1 cellular context compared by ENCODE assay signal in the genomic region with DNA sequence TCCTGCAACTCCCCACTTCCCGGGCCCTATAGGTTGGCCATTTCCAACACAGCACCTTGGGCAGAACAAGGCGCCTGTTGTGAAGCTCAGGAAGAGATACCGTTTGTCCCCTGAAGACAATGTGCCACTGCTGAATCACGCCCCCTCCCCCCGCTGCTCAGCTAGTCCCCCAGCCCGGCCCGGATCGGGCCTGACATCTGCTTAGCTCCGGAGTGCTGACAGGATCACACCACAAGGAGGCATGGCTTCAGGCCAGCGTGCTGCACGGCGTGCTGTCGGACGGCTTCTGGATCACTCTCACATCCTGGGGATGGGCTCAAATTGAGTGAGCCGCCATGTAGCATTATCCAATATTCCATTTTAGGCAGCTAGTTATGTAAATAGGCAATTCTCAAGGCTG.
TF ChIP-seq lines count a peak whose summit lies in the region.

No MANE protein-coding gene starts in this region.

TF ChIP-seq in K562, 482 proteins besides CTCF, POLR2A, EP300 and RAD21 (continued from another document and continues in another):
- TF ChIP-seq, protein P1, sequence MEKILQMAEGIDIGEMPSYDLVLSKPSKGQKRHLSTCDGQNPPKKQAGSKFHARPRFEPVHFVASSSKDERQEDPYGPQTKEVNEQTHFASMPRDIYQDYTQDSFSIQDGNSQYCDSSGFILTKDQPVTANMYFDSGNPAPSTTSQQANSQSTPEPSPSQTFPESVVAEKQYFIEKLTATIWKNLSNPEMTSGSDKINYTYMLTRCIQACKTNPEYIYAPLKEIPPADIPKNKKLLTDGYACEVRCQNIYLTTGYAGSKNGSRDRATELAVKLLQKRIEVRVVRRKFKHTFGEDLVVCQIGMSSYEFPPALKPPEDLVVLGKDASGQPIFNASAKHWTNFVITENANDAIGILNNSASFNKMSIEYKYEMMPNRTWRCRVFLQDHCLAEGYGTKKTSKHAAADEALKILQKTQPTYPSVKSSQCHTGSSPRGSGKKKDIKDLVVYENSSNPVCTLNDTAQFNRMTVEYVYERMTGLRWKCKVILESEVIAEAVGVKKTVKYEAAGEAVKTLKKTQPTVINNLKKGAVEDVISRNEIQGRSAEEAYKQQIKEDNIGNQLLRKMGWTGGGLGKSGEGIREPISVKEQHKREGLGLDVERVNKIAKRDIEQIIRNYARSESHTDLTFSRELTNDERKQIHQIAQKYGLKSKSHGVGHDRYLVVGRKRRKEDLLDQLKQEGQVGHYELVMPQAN (IDR thresholded peaks at IDR 0.05; ENCODE audit: borderline replicate concordance), result no peak
- no peak for TF ChIP-seq SUPT5H (IDR thresholded peaks at IDR 0.05)
- TF ChIP-seq, protein P2, sequence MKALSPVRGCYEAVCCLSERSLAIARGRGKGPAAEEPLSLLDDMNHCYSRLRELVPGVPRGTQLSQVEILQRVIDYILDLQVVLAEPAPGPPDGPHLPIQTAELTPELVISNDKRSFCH (CRISPR knock-in tag; IDR thresholded peaks at IDR 0.05), result no peak
- TF ChIP-seq, protein P2 (tag; IDR thresholded peaks at IDR 0.05), result no peak
- no peak for TF ChIP-seq PTRF (tag; IDR thresholded peaks at IDR 0.05)
- TF ChIP-seq BMI1 (IDR thresholded peaks at IDR 0.05; ENCODE audit: low read length), result no peak
- no peak for TF ChIP-seq THRAP3 (IDR thresholded peaks at IDR 0.05; ENCODE audit: borderline replicate concordance)
- no peak for TF ChIP-seq ZNF174 (CRISPR knock-in tag; IDR thresholded peaks at IDR 0.05)
- TF ChIP-seq MTF1 (CRISPR knock-in tag; IDR thresholded peaks at IDR 0.05; ENCODE audit: borderline replicate concordance), result no peak
- TF ChIP-seq, protein P3, sequence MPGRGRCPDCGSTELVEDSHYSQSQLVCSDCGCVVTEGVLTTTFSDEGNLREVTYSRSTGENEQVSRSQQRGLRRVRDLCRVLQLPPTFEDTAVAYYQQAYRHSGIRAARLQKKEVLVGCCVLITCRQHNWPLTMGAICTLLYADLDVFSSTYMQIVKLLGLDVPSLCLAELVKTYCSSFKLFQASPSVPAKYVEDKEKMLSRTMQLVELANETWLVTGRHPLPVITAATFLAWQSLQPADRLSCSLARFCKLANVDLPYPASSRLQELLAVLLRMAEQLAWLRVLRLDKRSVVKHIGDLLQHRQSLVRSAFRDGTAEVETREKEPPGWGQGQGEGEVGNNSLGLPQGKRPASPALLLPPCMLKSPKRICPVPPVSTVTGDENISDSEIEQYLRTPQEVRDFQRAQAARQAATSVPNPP (IDR thresholded peaks at IDR 0.05; ENCODE audit: borderline replicate concordance, insufficient read depth, insufficient read length), result no peak
- peak; percentile 11; the same call in 1 of the 2 replicates for TF ChIP-seq MAFK (IDR thresholded peaks at IDR 0.05; ENCODE audit: low read length)
- peak; percentile 69 for TF ChIP-seq BHLHE40 (IDR thresholded peaks at IDR 0.05; ENCODE audit: low read length)
- no peak for TF ChIP-seq CHCHD3 (CRISPR knock-in tag; IDR thresholded peaks at IDR 0.05)
- TF ChIP-seq, protein P4, sequence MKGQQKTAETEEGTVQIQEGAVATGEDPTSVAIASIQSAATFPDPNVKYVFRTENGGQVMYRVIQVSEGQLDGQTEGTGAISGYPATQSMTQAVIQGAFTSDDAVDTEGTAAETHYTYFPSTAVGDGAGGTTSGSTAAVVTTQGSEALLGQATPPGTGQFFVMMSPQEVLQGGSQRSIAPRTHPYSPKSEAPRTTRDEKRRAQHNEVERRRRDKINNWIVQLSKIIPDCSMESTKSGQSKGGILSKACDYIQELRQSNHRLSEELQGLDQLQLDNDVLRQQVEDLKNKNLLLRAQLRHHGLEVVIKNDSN (CRISPR knock-in tag; IDR thresholded peaks at IDR 0.05), result no peak
- no peak for TF ChIP-seq ZC3H11A (IDR thresholded peaks at IDR 0.05; ENCODE audit: low read depth, low read length)
- 0 out of 4 replicates have a peak, but pooled peaks of 1 of the 2 experiments have one; percentile 22 for TF ChIP-seq TEAD1 (CRISPR knock-in tag; IDR thresholded peaks at IDR 0.05)
- no peak for TF ChIP-seq FOXA3 (CRISPR knock-in tag; conservative IDR thresholded peaks at IDR 0.05 in 1 of 2, IDR thresholded peaks at IDR 0.05 in 1 of 2)
- no peak for TF ChIP-seq FIP1L1 (IDR thresholded peaks at IDR 0.05; ENCODE audit: low read depth, low read length, poor library complexity, severe bottlenecking)
- TF ChIP-seq, protein P5, sequence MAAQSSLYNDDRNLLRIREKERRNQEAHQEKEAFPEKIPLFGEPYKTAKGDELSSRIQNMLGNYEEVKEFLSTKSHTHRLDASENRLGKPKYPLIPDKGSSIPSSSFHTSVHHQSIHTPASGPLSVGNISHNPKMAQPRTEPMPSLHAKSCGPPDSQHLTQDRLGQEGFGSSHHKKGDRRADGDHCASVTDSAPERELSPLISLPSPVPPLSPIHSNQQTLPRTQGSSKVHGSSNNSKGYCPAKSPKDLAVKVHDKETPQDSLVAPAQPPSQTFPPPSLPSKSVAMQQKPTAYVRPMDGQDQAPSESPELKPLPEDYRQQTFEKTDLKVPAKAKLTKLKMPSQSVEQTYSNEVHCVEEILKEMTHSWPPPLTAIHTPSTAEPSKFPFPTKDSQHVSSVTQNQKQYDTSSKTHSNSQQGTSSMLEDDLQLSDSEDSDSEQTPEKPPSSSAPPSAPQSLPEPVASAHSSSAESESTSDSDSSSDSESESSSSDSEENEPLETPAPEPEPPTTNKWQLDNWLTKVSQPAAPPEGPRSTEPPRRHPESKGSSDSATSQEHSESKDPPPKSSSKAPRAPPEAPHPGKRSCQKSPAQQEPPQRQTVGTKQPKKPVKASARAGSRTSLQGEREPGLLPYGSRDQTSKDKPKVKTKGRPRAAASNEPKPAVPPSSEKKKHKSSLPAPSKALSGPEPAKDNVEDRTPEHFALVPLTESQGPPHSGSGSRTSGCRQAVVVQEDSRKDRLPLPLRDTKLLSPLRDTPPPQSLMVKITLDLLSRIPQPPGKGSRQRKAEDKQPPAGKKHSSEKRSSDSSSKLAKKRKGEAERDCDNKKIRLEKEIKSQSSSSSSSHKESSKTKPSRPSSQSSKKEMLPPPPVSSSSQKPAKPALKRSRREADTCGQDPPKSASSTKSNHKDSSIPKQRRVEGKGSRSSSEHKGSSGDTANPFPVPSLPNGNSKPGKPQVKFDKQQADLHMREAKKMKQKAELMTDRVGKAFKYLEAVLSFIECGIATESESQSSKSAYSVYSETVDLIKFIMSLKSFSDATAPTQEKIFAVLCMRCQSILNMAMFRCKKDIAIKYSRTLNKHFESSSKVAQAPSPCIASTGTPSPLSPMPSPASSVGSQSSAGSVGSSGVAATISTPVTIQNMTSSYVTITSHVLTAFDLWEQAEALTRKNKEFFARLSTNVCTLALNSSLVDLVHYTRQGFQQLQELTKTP (IDR thresholded peaks at IDR 0.05; ENCODE audit: low read depth in 1 of 2, partially characterized antibody in 2 of 2), result no peak
- no peak for TF ChIP-seq TAF9B (IDR thresholded peaks at IDR 0.05; ENCODE audit: partially characterized antibody)
- TF ChIP-seq YY1 (IDR thresholded peaks at IDR 0.05; ENCODE audit: borderline replicate concordance in 1 of 3, control insufficient read depth in 1 of 3, extremely low read depth in 1 of 3, insufficient read depth in 3 of 3, insufficient read length in 1 of 3, insufficient replicate concordance in 2 of 3, low read depth in 1 of 3, low read length in 2 of 3), result no peak
- TF ChIP-seq XRCC3 (IDR thresholded peaks at IDR 0.05), result no peak
- no peak for TF ChIP-seq ZNF444 (CRISPR knock-in tag; IDR thresholded peaks at IDR 0.05)
- TF ChIP-seq MYC (IDR thresholded peaks at IDR 0.05; ENCODE audit: low read depth, low read length), result peak; percentile 74
- no peak for TF ChIP-seq MYC (CRISPR knock-in tag; IDR thresholded peaks at IDR 0.05; ENCODE audit: borderline replicate concordance, low read depth)
- TF ChIP-seq SMARCA5 (IDR thresholded peaks at IDR 0.05), result no peak
- no peak for TF ChIP-seq PURB (CRISPR knock-in tag; IDR thresholded peaks at IDR 0.05; ENCODE audit: low read depth)
- TF ChIP-seq ETV1 (tag; conservative IDR thresholded peaks at IDR 0.05; ENCODE audit: low read depth), result no peak; the same call in 1 of the 2 replicates
- no peak for TF ChIP-seq ZNF274 (IDR thresholded peaks at IDR 0.05; ENCODE audit: borderline replicate concordance, low read depth, low read length)
- no peak for TF ChIP-seq KAT8 (IDR thresholded peaks at IDR 0.05; ENCODE audit: low read depth)
- TF ChIP-seq SREBF2 (CRISPR knock-in tag; IDR thresholded peaks at IDR 0.05), result no peak
- TF ChIP-seq NCOA6 (IDR thresholded peaks at IDR 0.05), result no peak
- TF ChIP-seq, protein P6, sequence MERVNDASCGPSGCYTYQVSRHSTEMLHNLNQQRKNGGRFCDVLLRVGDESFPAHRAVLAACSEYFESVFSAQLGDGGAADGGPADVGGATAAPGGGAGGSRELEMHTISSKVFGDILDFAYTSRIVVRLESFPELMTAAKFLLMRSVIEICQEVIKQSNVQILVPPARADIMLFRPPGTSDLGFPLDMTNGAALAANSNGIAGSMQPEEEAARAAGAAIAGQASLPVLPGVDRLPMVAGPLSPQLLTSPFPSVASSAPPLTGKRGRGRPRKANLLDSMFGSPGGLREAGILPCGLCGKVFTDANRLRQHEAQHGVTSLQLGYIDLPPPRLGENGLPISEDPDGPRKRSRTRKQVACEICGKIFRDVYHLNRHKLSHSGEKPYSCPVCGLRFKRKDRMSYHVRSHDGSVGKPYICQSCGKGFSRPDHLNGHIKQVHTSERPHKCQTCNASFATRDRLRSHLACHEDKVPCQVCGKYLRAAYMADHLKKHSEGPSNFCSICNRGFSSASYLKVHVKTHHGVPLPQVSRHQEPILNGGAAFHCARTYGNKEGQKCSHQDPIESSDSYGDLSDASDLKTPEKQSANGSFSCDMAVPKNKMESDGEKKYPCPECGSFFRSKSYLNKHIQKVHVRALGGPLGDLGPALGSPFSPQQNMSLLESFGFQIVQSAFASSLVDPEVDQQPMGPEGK (CRISPR knock-in tag; IDR thresholded peaks at IDR 0.05; ENCODE audit: borderline replicate concordance), result no peak
- TF ChIP-seq EHMT2 (IDR thresholded peaks at IDR 0.05), result no peak
- TF ChIP-seq, protein P7, sequence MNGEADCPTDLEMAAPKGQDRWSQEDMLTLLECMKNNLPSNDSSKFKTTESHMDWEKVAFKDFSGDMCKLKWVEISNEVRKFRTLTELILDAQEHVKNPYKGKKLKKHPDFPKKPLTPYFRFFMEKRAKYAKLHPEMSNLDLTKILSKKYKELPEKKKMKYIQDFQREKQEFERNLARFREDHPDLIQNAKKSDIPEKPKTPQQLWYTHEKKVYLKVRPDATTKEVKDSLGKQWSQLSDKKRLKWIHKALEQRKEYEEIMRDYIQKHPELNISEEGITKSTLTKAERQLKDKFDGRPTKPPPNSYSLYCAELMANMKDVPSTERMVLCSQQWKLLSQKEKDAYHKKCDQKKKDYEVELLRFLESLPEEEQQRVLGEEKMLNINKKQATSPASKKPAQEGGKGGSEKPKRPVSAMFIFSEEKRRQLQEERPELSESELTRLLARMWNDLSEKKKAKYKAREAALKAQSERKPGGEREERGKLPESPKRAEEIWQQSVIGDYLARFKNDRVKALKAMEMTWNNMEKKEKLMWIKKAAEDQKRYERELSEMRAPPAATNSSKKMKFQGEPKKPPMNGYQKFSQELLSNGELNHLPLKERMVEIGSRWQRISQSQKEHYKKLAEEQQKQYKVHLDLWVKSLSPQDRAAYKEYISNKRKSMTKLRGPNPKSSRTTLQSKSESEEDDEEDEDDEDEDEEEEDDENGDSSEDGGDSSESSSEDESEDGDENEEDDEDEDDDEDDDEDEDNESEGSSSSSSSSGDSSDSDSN (IDR thresholded peaks at IDR 0.05; ENCODE audit: borderline replicate concordance in 1 of 2, low read depth in 2 of 2, low read length in 2 of 2), result no peak
- TF ChIP-seq MEF2A (IDR thresholded peaks at IDR 0.05; ENCODE audit: control insufficient read depth, low read depth, low read length), result no peak
- TF ChIP-seq ARHGAP35 (IDR thresholded peaks at IDR 0.05; ENCODE audit: partially characterized antibody), result no peak
- TF ChIP-seq TRIM24 (IDR thresholded peaks at IDR 0.05), result peak in 1 of 2 experiments; percentile 41; a peak in 1 of 4 replicates
- no peak for TF ChIP-seq ZBTB17 (CRISPR knock-in tag; IDR thresholded peaks at IDR 0.05)
- peak; percentile 39 for TF ChIP-seq NEUROD1 (IDR thresholded peaks at IDR 0.05; ENCODE audit: borderline replicate concordance, low read depth, low read length, partially characterized antibody)
- TF ChIP-seq NONO (IDR thresholded peaks at IDR 0.05; ENCODE audit: low read depth in 2 of 2, low read length in 1 of 2), result no peak
- no peak for TF ChIP-seq PHTF2 (CRISPR knock-in tag; IDR thresholded peaks at IDR 0.05)
- no peak for TF ChIP-seq TFAM (CRISPR knock-in tag; conservative IDR thresholded peaks at IDR 0.05)
- TF ChIP-seq ZNF263 (CRISPR knock-in tag; IDR thresholded peaks at IDR 0.05; ENCODE audit: borderline replicate concordance), result no peak
- no peak for TF ChIP-seq ZKSCAN8 (CRISPR knock-in tag; IDR thresholded peaks at IDR 0.05)
- no peak for TF ChIP-seq ZNF436 (CRISPR knock-in tag; IDR thresholded peaks at IDR 0.05)
- TF ChIP-seq GABPB2 (CRISPR knock-in tag; conservative IDR thresholded peaks at IDR 0.05), result no peak
- TF ChIP-seq ARID2 (IDR thresholded peaks at IDR 0.05), result no peak
- no peak for TF ChIP-seq SAFB2 (IDR thresholded peaks at IDR 0.05; ENCODE audit: borderline replicate concordance, low read depth, low read length, severe bottlenecking)
- no peak for TF ChIP-seq KLF16 (IDR thresholded peaks at IDR 0.05)
- no peak for TF ChIP-seq U2AF1 (optimal IDR thresholded peaks at IDR 0.05; ENCODE audit: low read depth, low read length)
- TF ChIP-seq ZNF384 (IDR thresholded peaks at IDR 0.05; ENCODE audit: low read depth, low read length), result no peak
- TF ChIP-seq CBFA2T3 (IDR thresholded peaks at IDR 0.05), result peak; percentile 50
- no peak for TF ChIP-seq RBM15 (IDR thresholded peaks at IDR 0.05; ENCODE audit: insufficient read depth, low read length)
- no peak for TF ChIP-seq NFYB (IDR thresholded peaks at IDR 0.05; ENCODE audit: extremely low read depth, insufficient read length)
- TF ChIP-seq NR1H2 (CRISPR knock-in tag; IDR thresholded peaks at IDR 0.05), result no peak
- TF ChIP-seq MEIS2 (IDR thresholded peaks at IDR 0.05; ENCODE audit: partially characterized antibody), result peak; percentile 90
- TF ChIP-seq BRF1 (IDR thresholded peaks at IDR 0.05; ENCODE audit: borderline replicate concordance, extremely low read depth, insufficient read length), result no peak
- TF ChIP-seq SMAD4 (CRISPR knock-in tag; conservative IDR thresholded peaks at IDR 0.05), result peak; percentile 55; the same call in 1 of the 2 replicates
- TF ChIP-seq PCBP2 (IDR thresholded peaks at IDR 0.05; ENCODE audit: low read depth, low read length, poor library complexity, severe bottlenecking), result no peak
- TF ChIP-seq, protein P8, sequence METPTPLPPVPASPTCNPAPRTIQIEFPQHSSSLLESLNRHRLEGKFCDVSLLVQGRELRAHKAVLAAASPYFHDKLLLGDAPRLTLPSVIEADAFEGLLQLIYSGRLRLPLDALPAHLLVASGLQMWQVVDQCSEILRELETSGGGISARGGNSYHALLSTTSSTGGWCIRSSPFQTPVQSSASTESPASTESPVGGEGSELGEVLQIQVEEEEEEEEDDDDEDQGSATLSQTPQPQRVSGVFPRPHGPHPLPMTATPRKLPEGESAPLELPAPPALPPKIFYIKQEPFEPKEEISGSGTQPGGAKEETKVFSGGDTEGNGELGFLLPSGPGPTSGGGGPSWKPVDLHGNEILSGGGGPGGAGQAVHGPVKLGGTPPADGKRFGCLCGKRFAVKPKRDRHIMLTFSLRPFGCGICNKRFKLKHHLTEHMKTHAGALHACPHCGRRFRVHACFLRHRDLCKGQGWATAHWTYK (CRISPR knock-in tag; IDR thresholded peaks at IDR 0.05), result no peak
- TF ChIP-seq CHD2 (IDR thresholded peaks at IDR 0.05; ENCODE audit: low read depth, low read length), result no peak
- no peak for TF ChIP-seq ZNF3 (CRISPR knock-in tag; IDR thresholded peaks at IDR 0.05)
